Comparison of ENCODE assay signal across 7 cellular contexts in genomic region chr11:61207906-61208305, GRCh38. TPM values are rescaled to one million over a fixed set of nuclear protein-coding genes. Genes with fewer than 3 reads are reported as not detected.
"Had no signal": no experiment of that assay in that cellular context is flagged by ENCODE, and none has a peak within 500 bp of the region (broad histone marks: within the 10 kb centered on the region; RNA-seq: fewer than 3 reads in every experiment).

No MANE protein-coding gene starts in this region.

RNA-seq across cellular contexts. Expression of gene PGA3, which starts 4.6 kb away (rescaled TPM):
- total RNA-seq: GM23248, GM23338, H1, H4, H7, H9 had no signal
- polyA plus RNA-seq: GM23248, H1 had no signal

RNA-seq across cellular contexts. Expression of gene PGA4, which starts 14.2 kb away (rescaled TPM):
- total RNA-seq: GM23248, GM23338, H1, H4, H9, HFFc6 had no signal

RNA-seq across cellular contexts. Expression of gene PGA5, which starts 33.1 kb away (rescaled TPM):
- total RNA-seq: GM23248, H4, HFFc6 had no signal
- polyA plus RNA-seq: GM23248 had no signal
